In the genomic region with DNA sequence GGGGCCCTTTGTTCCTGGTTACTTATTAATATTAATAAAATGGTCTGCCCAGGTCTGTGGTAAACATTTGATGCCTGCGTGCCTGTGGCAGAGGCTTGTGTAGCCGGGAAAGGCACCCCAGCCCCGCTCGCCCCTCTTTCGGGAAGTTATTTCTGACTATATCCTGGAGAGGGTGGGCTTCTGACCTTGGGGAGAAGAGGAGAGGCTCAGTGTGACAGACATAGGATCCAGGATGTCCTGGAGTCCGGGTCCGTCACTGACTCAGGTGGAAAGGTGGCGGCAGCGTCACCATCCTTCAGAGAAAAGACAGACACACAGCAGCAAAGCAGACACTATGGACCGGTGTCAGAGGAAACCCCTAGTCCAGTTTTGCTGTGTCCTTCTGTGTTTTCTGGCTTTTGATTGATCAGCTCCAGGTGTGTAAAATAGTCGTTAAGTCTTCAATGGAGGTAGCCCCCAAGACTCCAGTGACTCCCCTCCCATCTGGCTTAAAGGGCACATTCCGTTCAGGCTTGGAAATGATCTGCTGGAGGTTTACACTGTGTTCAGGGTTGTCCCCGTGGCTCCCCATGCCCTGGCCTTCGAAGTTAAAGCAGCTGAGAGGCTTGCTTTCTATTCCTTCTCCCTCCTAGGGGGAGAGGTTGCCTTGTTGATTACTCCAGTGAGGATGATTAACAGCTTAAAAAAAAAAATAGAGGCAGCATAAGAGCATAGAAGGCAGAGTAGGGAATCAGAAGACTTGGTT, we compare ENCODE assay signal across 10 cellular contexts.
DNase-seq lines count a peak whose midpoint lies in the region; ATAC-seq and TF ChIP-seq lines count a peak whose summit lies in the region.
"Had no signal": no experiment of that assay in that cellular context is flagged by ENCODE, and none has a peak within 500 bp of the region (broad histone marks: within the 10 kb centered on the region; RNA-seq: fewer than 3 reads in every experiment).

No MANE protein-coding gene starts in this region.

- H3K4me3 Mint-ChIP-seq in activated naive CD4-positive, alpha-beta T cell treated with anti-CD3 and anti-CD28 coated beads for 36 hours = no peak overlapping the region
- H3K4me3 Mint-ChIP-seq in brain (peak overlapping the region; percentile 65 to 89 (median 82)), mesothelial cell of epicardium (no peak overlapping the region)
- H3K4me3 Mint-ChIP-seq: activated naive CD8-positive, alpha-beta T cell treated with anti-CD3 and anti-CD28 coated beads, Interleukin-2, amount 10 ng/mL, durations not matched to agents 7 days and 5 days; CD4-positive, alpha-beta T cell had no signal

- H3K36me3 ChIP-seq in tibial artery = no peaks in the 10 kb centered on the region

- peaks cover 0 to 11% (median 7%) of the 10 kb centered on the region in 4 donors for H3K4me1 ChIP-seq in tibial artery

- no peaks in the 10 kb centered on the region for H3K27me3 Mint-ChIP-seq in activated naive CD4-positive, alpha-beta T cell treated with anti-CD3 and anti-CD28 coated beads for 36 hours (ENCODE audit: low read depth)
- peaks cover 6% of the 10 kb centered on the region for H3K27me3 Mint-ChIP-seq in brain
- no peaks in the 10 kb centered on the region for H3K27me3 Mint-ChIP-seq in mesothelial cell of epicardium (ENCODE audit: low read depth)
- H3K27me3 Mint-ChIP-seq: activated naive CD8-positive, alpha-beta T cell treated with anti-CD3 and anti-CD28 coated beads, Interleukin-2, amount 10 ng/mL, durations not matched to agents 7 days and 5 days; CD4-positive, alpha-beta T cell had no signal

- no peaks in the 10 kb centered on the region for H3K9me3 ChIP-seq in tibial artery

- H3K27ac ChIP-seq in tibial artery = peak overlapping the region; percentile 59 to 64

- no peak for ATAC-seq in activated naive CD4-positive, alpha-beta T cell treated with anti-CD3 and anti-CD28 coated beads, Interleukin-2, amount 50 U/mL, for 72 hours
- no peak for ATAC-seq in GM21447 (IDR thresholded peaks at IDR 0.05; ENCODE audit: unreplicated experiment)

- intact Hi-C loops in activated naive CD4-positive, alpha-beta T cell treated with anti-CD3 and anti-CD28 coated beads for 36 hours (cut with micrococcal nuclease) = no loop called here
- intact Hi-C loops in tibial artery (cut with DNase I; ENCODE audit: low total_unique reads) = no loop called here

- H3K27me3 ChIP-seq in tibial artery = no peaks in the 10 kb centered on the region

- CTCF ChIA-PET in activated naive CD4-positive, alpha-beta T cell treated with anti-CD3 and anti-CD28 coated beads for 36 hours (lab: Charles Lee) = interaction anchor here (6.0 kb wide), 1 partner anchor 8 kb away, joined by 32 read pairs; no protein-coding TSS in a partner anchor
- CTCF ChIA-PET in HEK293T (lab: Yijun Ruan, JAX) = interaction anchor here (1.2 kb wide), 1 partner anchor 8 kb away, joined by 4 read pairs; no protein-coding TSS in a partner anchor

- TF ChIP-seq CTCF in brain (conservative IDR thresholded peaks at IDR 0.05) (no peak), mesothelial cell of epicardium (IDR thresholded peaks at IDR 0.05; ENCODE audit: unreplicated experiment) (no peak), tibial artery (IDR thresholded peaks at IDR 0.05) (no peak)

- H3K36me3 Mint-ChIP-seq in activated naive CD4-positive, alpha-beta T cell treated with anti-CD3 and anti-CD28 coated beads, Interleukin-2, amount 50 U/mL, for 72 hours = no peaks in the 10 kb centered on the region
- no peaks in the 10 kb centered on the region for H3K36me3 Mint-ChIP-seq in activated naive CD4-positive, alpha-beta T cell treated with anti-CD3 and anti-CD28 coated beads for 36 hours (ENCODE audit: low read depth)
- H3K36me3 Mint-ChIP-seq in brain (peaks cover 7% of the 10 kb centered on the region), mesothelial cell of epicardium (peaks cover 5% of the 10 kb centered on the region)

- H3K27ac Mint-ChIP-seq in activated naive CD4-positive, alpha-beta T cell treated with anti-CD3 and anti-CD28 coated beads, Interleukin-2, amount 50 U/mL, for 72 hours = peak overlapping the region; percentile 81 to 92
- H3K27ac Mint-ChIP-seq in activated naive CD4-positive, alpha-beta T cell treated with anti-CD3 and anti-CD28 coated beads for 36 hours = no peak overlapping the region
- H3K27ac Mint-ChIP-seq in brain = peak overlapping the region; percentile 98 to 100 (median 99)
- peak overlapping the region; percentile 82 for H3K27ac Mint-ChIP-seq in mesothelial cell of epicardium
- H3K27ac Mint-ChIP-seq: activated naive CD8-positive, alpha-beta T cell treated with anti-CD3 and anti-CD28 coated beads, Interleukin-2, amount 10 ng/mL, durations not matched to agents 7 days and 5 days; CD4-positive, alpha-beta T cell had no signal

- no peaks in the 10 kb centered on the region for H3K9me3 Mint-ChIP-seq in activated naive CD4-positive, alpha-beta T cell treated with anti-CD3 and anti-CD28 coated beads, Interleukin-2, amount 50 U/mL, for 72 hours
- no peaks in the 10 kb centered on the region for H3K9me3 Mint-ChIP-seq in activated naive CD4-positive, alpha-beta T cell treated with anti-CD3 and anti-CD28 coated beads for 36 hours
- H3K9me3 Mint-ChIP-seq in brain = no peaks in the 10 kb centered on the region
- H3K9me3 Mint-ChIP-seq in mesothelial cell of epicardium = no peaks in the 10 kb centered on the region
- H3K9me3 Mint-ChIP-seq: activated naive CD8-positive, alpha-beta T cell treated with anti-CD3 and anti-CD28 coated beads, Interleukin-2, amount 10 ng/mL, durations not matched to agents 7 days and 5 days; CD4-positive, alpha-beta T cell had no signal

- peak overlapping the region; percentile 25 to 39 for H3K4me3 ChIP-seq in tibial artery

- H3K4me1 Mint-ChIP-seq in activated naive CD4-positive, alpha-beta T cell treated with anti-CD3 and anti-CD28 coated beads for 36 hours (ENCODE audit: low read depth) = peaks cover 2% of the 10 kb centered on the region
- peaks cover 89% of the 10 kb centered on the region for H3K4me1 Mint-ChIP-seq in brain
- peaks cover 35% of the 10 kb centered on the region for H3K4me1 Mint-ChIP-seq in mesothelial cell of epicardium

- POLR2A ChIA-PET in HEK293T (lab: Yijun Ruan, JAX) = no interaction called here

- no peak for DNase-seq in activated naive CD4-positive, alpha-beta T cell treated with anti-CD3 and anti-CD28 coated beads, Interleukin-2, amount 50 U/mL, for 72 hours (ENCODE audit: low spot score in 2 of 2)
- DNase-seq in activated naive CD4-positive, alpha-beta T cell treated with anti-CD3 and anti-CD28 coated beads for 36 hours = no peak
- DNase-seq in mesothelial cell of epicardium (ENCODE audit: low spot score in 2 of 2, unreplicated experiment in 2 of 2) (no peak), tibial artery (peak in 1 of 2 donors; percentile 27), HEK293T (ENCODE audit: extremely low spot score) (no peak), D341Med (ENCODE audit: low spot score) (no peak)
- DNase-seq: activated naive CD8-positive, alpha-beta T cell treated with anti-CD3 and anti-CD28 coated beads, Interleukin-2, amount 10 ng/mL, durations not matched to agents 7 days and 5 days had no signal

TF ChIP-seq in HEK293T, 16 proteins besides CTCF, POLR2A, EP300 and RAD21:
- TF ChIP-seq LEF1 (IDR thresholded peaks at IDR 0.05; ENCODE audit: borderline replicate concordance) (no peak), SP1 (IDR thresholded peaks at IDR 0.05) (no peak), ELF4 (IDR thresholded peaks at IDR 0.05) (no peak), CTBP1 (IDR thresholded peaks at IDR 0.05; ENCODE audit: borderline replicate concordance) (no peak), TARDBP (IDR thresholded peaks at IDR 0.05) (no peak), SUZ12 (IDR thresholded peaks at IDR 0.05) (no peak), ZNF384 (IDR thresholded peaks at IDR 0.05) (no peak), L3MBTL2 (conservative IDR thresholded peaks at IDR 0.05) (no peak), FOXM1 (IDR thresholded peaks at IDR 0.05; ENCODE audit: borderline replicate concordance) (no peak)
- TF ChIP-seq, protein P1, sequence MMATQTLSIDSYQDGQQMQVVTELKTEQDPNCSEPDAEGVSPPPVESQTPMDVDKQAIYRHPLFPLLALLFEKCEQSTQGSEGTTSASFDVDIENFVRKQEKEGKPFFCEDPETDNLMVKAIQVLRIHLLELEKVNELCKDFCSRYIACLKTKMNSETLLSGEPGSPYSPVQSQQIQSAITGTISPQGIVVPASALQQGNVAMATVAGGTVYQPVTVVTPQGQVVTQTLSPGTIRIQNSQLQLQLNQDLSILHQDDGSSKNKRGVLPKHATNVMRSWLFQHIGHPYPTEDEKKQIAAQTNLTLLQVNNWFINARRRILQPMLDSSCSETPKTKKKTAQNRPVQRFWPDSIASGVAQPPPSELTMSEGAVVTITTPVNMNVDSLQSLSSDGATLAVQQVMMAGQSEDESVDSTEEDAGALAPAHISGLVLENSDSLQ (IDR thresholded peaks at IDR 0.05) = no peak

Comparison
In these comparisons a context has a peak if more than half of its experiments do, and no peak if none do; other contexts are left out.
1. H3K4me3 Mint-ChIP-seq: peak in brain (5 of 5); none in activated naive CD4-positive, alpha-beta T cell treated with anti-CD3 and anti-CD28 coated beads for 36 hours (single experiment) and mesothelial cell of epicardium (single experiment).